Comparison of ENCODE assay signal across 1 cellular context in the genomic region with DNA sequence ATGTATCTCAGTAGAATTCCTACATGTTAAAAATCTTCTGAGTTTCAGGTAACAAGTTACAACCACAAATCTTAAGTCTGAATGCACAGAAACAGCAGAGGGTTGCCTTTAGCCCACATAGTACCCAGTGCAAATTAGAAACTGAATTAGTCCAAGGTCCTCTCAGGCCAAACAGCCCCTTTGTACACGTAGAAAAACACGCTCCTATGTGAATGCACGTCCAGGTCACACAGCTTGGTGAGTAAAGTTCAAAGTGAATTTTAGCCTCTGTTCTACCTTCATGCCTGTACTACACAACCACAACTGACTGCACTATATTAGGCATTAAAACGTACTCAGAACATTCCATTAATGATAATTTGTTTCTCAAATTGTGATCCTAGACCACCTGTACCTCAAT.
TF ChIP-seq lines count a peak whose summit lies in the region.

No MANE protein-coding gene starts in this region.

TF ChIP-seq in HepG2, 621 proteins besides CTCF, POLR2A, EP300 and RAD21 (continued from another document and continues in another):
- TF ChIP-seq, protein P1, sequence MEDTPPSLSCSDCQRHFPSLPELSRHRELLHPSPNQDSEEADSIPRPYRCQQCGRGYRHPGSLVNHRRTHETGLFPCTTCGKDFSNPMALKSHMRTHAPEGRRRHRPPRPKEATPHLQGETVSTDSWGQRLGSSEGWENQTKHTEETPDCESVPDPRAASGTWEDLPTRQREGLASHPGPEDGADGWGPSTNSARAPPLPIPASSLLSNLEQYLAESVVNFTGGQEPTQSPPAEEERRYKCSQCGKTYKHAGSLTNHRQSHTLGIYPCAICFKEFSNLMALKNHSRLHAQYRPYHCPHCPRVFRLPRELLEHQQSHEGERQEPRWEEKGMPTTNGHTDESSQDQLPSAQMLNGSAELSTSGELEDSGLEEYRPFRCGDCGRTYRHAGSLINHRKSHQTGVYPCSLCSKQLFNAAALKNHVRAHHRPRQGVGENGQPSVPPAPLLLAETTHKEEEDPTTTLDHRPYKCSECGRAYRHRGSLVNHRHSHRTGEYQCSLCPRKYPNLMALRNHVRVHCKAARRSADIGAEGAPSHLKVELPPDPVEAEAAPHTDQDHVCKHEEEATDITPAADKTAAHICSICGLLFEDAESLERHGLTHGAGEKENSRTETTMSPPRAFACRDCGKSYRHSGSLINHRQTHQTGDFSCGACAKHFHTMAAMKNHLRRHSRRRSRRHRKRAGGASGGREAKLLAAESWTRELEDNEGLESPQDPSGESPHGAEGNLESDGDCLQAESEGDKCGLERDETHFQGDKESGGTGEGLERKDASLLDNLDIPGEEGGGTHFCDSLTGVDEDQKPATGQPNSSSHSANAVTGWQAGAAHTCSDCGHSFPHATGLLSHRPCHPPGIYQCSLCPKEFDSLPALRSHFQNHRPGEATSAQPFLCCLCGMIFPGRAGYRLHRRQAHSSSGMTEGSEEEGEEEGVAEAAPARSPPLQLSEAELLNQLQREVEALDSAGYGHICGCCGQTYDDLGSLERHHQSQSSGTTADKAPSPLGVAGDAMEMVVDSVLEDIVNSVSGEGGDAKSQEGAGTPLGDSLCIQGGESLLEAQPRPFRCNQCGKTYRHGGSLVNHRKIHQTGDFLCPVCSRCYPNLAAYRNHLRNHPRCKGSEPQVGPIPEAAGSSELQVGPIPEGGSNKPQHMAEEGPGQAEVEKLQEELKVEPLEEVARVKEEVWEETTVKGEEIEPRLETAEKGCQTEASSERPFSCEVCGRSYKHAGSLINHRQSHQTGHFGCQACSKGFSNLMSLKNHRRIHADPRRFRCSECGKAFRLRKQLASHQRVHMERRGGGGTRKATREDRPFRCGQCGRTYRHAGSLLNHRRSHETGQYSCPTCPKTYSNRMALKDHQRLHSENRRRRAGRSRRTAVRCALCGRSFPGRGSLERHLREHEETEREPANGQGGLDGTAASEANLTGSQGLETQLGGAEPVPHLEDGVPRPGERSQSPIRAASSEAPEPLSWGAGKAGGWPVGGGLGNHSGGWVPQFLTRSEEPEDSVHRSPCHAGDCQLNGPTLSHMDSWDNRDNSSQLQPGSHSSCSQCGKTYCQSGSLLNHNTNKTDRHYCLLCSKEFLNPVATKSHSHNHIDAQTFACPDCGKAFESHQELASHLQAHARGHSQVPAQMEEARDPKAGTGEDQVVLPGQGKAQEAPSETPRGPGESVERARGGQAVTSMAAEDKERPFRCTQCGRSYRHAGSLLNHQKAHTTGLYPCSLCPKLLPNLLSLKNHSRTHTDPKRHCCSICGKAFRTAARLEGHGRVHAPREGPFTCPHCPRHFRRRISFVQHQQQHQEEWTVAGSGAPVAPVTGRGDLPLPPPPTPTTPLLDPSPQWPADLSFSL (CRISPR knock-in tag; IDR thresholded peaks at IDR 0.05), result peak; percentile 95
- TF ChIP-seq, protein P2, sequence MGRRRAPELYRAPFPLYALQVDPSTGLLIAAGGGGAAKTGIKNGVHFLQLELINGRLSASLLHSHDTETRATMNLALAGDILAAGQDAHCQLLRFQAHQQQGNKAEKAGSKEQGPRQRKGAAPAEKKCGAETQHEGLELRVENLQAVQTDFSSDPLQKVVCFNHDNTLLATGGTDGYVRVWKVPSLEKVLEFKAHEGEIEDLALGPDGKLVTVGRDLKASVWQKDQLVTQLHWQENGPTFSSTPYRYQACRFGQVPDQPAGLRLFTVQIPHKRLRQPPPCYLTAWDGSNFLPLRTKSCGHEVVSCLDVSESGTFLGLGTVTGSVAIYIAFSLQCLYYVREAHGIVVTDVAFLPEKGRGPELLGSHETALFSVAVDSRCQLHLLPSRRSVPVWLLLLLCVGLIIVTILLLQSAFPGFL (CRISPR knock-in tag; IDR thresholded peaks at IDR 0.05), result no peak
- 0 out of 2 replicates have a peak, but pooled peaks have one; percentile 55 for TF ChIP-seq ESRRA (CRISPR knock-in tag; IDR thresholded peaks at IDR 0.05; ENCODE audit: low read depth)
- TF ChIP-seq HIVEP1 (CRISPR knock-in tag; IDR thresholded peaks at IDR 0.05), result no peak
- TF ChIP-seq, protein P3, sequence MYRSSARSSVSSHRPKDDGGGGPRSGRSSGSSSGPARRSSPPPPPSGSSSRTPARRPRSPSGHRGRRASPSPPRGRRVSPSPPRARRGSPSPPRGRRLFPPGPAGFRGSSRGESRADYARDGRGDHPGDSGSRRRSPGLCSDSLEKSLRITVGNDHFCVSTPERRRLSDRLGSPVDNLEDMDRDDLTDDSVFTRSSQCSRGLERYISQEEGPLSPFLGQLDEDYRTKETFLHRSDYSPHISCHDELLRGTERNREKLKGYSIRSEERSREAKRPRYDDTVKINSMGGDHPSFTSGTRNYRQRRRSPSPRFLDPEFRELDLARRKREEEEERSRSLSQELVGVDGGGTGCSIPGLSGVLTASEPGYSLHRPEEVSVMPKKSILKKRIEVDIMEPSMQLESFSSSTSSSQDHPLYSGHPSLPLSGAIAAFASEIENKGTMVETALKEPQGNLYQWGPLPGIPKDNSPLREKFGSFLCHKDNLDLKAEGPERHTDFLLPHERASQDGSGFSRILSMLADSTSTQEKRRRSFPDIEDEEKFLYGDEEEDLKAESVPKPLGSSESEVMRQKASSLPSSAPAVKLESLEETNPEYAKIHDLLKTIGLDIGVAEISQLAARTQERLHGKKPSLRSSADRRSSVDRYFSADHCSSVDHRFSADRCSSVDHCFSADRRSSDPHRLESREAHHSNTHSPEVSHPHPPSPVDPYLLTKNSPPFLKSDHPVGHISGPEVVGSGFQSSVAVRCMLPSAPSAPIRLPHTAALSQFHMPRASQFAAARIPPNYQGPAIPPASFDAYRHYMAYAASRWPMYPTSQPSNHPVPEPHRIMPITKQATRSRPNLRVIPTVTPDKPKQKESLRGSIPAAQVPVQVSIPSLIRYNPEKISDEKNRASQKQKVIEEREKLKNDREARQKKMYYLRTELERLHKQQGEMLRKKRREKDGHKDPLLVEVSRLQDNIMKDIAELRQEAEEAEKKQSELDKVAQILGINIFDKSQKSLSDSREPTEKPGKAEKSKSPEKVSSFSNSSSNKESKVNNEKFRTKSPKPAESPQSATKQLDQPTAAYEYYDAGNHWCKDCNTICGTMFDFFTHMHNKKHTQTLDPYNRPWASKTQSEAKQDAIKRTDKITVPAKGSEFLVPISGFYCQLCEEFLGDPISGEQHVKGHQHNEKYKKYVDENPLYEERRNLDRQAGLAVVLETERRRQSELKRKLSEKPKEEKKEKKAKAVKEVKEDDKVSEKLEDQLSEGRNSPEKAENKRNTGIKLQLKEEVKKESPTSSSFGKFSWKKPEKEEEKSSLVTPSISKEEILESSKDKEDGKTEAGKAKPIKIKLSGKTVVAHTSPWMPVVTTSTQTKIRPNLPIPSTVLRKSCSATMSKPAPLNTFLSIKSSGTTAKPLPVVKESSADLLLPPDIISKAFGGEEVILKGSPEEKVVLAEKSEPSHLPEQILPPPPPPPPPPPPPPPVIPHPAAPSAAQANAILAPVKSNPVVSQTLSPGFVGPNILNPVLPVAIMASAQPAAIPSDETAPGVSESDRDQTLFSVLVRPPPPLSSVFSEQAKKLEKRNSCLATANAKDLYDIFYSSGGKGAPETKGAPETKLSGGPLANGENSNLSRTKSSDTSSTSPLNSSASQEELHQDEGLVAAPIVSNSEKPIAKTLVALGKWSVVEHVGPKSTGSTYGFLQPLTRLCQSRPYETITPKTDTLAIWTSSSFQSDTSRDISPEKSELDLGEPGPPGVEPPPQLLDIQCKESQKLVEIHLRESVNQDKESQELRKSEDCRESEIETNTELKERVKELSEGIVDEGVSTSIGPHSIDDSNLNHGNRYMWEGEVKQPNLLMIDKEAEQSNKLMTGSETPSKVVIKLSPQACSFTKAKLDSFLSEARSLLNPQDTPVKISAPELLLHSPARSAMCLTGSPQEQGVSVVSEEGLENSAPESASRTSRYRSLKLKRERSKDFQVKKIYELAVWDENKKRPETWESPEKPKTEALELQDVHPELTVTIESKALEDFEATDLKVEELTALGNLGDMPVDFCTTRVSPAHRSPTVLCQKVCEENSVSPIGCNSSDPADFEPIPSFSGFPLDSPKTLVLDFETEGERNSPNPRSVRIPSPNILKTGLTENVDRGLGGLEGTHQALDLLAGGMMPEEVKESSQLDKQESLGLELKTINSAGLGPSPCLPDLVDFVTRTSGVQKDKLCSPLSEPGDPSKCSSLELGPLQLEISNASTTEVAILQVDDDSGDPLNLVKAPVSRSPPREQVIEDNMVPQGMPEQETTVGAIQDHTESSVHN (CRISPR knock-in tag; IDR thresholded peaks at IDR 0.05), result no peak
- TF ChIP-seq, protein P4, sequence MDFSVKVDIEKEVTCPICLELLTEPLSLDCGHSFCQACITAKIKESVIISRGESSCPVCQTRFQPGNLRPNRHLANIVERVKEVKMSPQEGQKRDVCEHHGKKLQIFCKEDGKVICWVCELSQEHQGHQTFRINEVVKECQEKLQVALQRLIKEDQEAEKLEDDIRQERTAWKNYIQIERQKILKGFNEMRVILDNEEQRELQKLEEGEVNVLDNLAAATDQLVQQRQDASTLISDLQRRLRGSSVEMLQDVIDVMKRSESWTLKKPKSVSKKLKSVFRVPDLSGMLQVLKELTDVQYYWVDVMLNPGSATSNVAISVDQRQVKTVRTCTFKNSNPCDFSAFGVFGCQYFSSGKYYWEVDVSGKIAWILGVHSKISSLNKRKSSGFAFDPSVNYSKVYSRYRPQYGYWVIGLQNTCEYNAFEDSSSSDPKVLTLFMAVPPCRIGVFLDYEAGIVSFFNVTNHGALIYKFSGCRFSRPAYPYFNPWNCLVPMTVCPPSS (IDR thresholded peaks at IDR 0.05), result no peak
- peak; percentile 58 for TF ChIP-seq GATAD2A (CRISPR knock-in tag; IDR thresholded peaks at IDR 0.05)
- TF ChIP-seq TBX2 (CRISPR knock-in tag; IDR thresholded peaks at IDR 0.05; ENCODE audit: borderline replicate concordance), result peak; percentile 41; the same call in 1 of the 2 replicates
- TF ChIP-seq, protein P5, sequence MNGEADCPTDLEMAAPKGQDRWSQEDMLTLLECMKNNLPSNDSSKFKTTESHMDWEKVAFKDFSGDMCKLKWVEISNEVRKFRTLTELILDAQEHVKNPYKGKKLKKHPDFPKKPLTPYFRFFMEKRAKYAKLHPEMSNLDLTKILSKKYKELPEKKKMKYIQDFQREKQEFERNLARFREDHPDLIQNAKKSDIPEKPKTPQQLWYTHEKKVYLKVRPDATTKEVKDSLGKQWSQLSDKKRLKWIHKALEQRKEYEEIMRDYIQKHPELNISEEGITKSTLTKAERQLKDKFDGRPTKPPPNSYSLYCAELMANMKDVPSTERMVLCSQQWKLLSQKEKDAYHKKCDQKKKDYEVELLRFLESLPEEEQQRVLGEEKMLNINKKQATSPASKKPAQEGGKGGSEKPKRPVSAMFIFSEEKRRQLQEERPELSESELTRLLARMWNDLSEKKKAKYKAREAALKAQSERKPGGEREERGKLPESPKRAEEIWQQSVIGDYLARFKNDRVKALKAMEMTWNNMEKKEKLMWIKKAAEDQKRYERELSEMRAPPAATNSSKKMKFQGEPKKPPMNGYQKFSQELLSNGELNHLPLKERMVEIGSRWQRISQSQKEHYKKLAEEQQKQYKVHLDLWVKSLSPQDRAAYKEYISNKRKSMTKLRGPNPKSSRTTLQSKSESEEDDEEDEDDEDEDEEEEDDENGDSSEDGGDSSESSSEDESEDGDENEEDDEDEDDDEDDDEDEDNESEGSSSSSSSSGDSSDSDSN (CRISPR knock-in tag; IDR thresholded peaks at IDR 0.05), result no peak
- TF ChIP-seq HOXA3 (CRISPR knock-in tag; IDR thresholded peaks at IDR 0.05), result peak; percentile 65; the same call in 1 of the 2 replicates
- TF ChIP-seq GABPA (IDR thresholded peaks at IDR 0.05; ENCODE audit: low read depth, low read length), result no peak
- peak; percentile 32; the same call in 1 of the 2 replicates for TF ChIP-seq GABPA (CRISPR knock-in tag; IDR thresholded peaks at IDR 0.05; ENCODE audit: low read depth)
- no peak for TF ChIP-seq NFATC3 (CRISPR knock-in tag; IDR thresholded peaks at IDR 0.05)
- no peak for TF ChIP-seq LCORL (IDR thresholded peaks at IDR 0.05)
- peak; percentile 67; the same call in 1 of the 2 replicates for TF ChIP-seq LCORL (CRISPR knock-in tag; IDR thresholded peaks at IDR 0.05)
- no peak for TF ChIP-seq POLR2AphosphoS2 (IDR thresholded peaks at IDR 0.05; ENCODE audit: low read depth, low read length)
- TF ChIP-seq HDAC1 (CRISPR knock-in tag; IDR thresholded peaks at IDR 0.05), result 0 out of 2 replicates have a peak, but pooled peaks have one; percentile 30
- TF ChIP-seq YEATS4 (CRISPR knock-in tag; IDR thresholded peaks at IDR 0.05; ENCODE audit: borderline replicate concordance), result peak; percentile 25; the same call in 1 of the 2 replicates
- no peak for TF ChIP-seq KLF9 (CRISPR knock-in tag; IDR thresholded peaks at IDR 0.05; ENCODE audit: low read depth)
- no peak for TF ChIP-seq ZFP90 (CRISPR knock-in tag; IDR thresholded peaks at IDR 0.05; ENCODE audit: borderline replicate concordance)
- no peak for TF ChIP-seq PAX8 (CRISPR knock-in tag; IDR thresholded peaks at IDR 0.05; ENCODE audit: borderline replicate concordance)
- peak; percentile 38 for TF ChIP-seq TCF7 (IDR thresholded peaks at IDR 0.05; ENCODE audit: low read depth)
- TF ChIP-seq, protein P6, sequence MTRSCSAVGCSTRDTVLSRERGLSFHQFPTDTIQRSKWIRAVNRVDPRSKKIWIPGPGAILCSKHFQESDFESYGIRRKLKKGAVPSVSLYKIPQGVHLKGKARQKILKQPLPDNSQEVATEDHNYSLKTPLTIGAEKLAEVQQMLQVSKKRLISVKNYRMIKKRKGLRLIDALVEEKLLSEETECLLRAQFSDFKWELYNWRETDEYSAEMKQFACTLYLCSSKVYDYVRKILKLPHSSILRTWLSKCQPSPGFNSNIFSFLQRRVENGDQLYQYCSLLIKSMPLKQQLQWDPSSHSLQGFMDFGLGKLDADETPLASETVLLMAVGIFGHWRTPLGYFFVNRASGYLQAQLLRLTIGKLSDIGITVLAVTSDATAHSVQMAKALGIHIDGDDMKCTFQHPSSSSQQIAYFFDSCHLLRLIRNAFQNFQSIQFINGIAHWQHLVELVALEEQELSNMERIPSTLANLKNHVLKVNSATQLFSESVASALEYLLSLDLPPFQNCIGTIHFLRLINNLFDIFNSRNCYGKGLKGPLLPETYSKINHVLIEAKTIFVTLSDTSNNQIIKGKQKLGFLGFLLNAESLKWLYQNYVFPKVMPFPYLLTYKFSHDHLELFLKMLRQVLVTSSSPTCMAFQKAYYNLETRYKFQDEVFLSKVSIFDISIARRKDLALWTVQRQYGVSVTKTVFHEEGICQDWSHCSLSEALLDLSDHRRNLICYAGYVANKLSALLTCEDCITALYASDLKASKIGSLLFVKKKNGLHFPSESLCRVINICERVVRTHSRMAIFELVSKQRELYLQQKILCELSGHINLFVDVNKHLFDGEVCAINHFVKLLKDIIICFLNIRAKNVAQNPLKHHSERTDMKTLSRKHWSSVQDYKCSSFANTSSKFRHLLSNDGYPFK (CRISPR knock-in tag; IDR thresholded peaks at IDR 0.05; ENCODE audit: borderline replicate concordance), result no peak
- no peak for TF ChIP-seq ZNF367 (CRISPR knock-in tag; IDR thresholded peaks at IDR 0.05; ENCODE audit: borderline replicate concordance)
- TF ChIP-seq MIXL1 (CRISPR knock-in tag; IDR thresholded peaks at IDR 0.05), result peak; percentile 86
- peak; percentile 59; the same call in 1 of the 2 replicates for TF ChIP-seq CREM (IDR thresholded peaks at IDR 0.05)
- no peak for TF ChIP-seq CREM (CRISPR knock-in tag; IDR thresholded peaks at IDR 0.05)
- TF ChIP-seq ZMYM4 (CRISPR knock-in tag; IDR thresholded peaks at IDR 0.05), result peak; percentile 76
